Comparison of ENCODE assay signal across 13 cellular contexts in the genomic region with DNA sequence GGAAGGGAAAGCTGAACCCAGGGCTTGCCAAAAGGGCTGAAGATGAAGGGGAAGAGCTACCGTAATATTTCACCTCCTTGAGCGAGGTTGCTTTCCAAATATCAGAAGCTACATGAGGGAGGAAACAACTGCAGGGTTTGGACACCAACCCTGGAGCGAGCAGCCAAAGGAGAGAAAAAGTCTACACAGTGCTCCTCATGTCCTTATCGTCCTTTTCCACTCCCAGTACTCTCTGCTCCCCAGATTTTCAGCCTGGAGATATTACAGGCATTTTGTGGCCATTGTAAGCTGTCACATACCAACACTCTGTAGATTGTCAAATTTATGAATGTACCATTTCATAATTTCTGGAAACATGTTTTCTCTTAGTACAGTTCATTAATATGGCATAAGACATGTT.
DNase-seq lines count a peak whose midpoint lies in the region; ATAC-seq and TF ChIP-seq lines count a peak whose summit lies in the region.
"Had no signal": no experiment of that assay in that cellular context is flagged by ENCODE, and none has a peak within 500 bp of the region (broad histone marks: within the 10 kb centered on the region; RNA-seq: fewer than 3 reads in every experiment).

No MANE protein-coding gene starts in this region.

- peaks cover 0 to 11% of the 10 kb centered on the region in 2 donors for H3K4me1 ChIP-seq in right atrium auricular region
- no peaks in the 10 kb centered on the region for H3K4me1 ChIP-seq in mesenchymal stem cell (ENCODE audit: control insufficient read depth, insufficient read depth, low read depth, low read length)
- H3K4me1 ChIP-seq: BLaER1, Caco-2 had no signal

- H3K79me1 ChIP-seq in mesenchymal stem cell (replicated peaks; ENCODE audit: low read length, poor library complexity, severe bottlenecking): peaks cover 13% of the 10 kb centered on the region

- H3K14ac ChIP-seq in mesenchymal stem cell (ENCODE audit: low read length in 2 of 2): no peak overlapping the region

- peaks cover 17% of the 10 kb centered on the region for H3K36me3 Mint-ChIP-seq in WTC11
- peaks cover 5% of the 10 kb centered on the region for H3K36me3 Mint-ChIP-seq in activated naive CD4-positive, alpha-beta T cell treated with anti-CD3 and anti-CD28 coated beads for 36 hours (ENCODE audit: low read depth)

- H3K9me3 ChIP-seq in right atrium auricular region (no peaks in the 10 kb centered on the region), mesenchymal stem cell (ENCODE audit: control insufficient read depth, low read length) (no peaks in the 10 kb centered on the region)
- H3K9me3 ChIP-seq: Caco-2 had no signal

- no peak overlapping the region for H3K18ac ChIP-seq in mesenchymal stem cell (ENCODE audit: low read depth in 1 of 2, low read length in 2 of 2)

- no peak overlapping the region for H2AK5ac ChIP-seq in mesenchymal stem cell (ENCODE audit: low read length, severe bottlenecking)

- CTCF ChIA-PET in WTC11 (lab: Charles Lee): interaction anchor here (0.6 to 2.6 kb wide), 19 partner anchors 11 to 712 kb away, joined by 3 to 18 read pairs (median 3); no protein-coding TSS in a partner anchor
- CTCF ChIA-PET in activated naive CD4-positive, alpha-beta T cell treated with anti-CD3 and anti-CD28 coated beads for 36 hours (lab: Charles Lee): interaction anchor here (0.5 to 1.9 kb wide), 8 partner anchors 15 to 948 kb away, joined by 3 to 9 read pairs (median 4); no protein-coding TSS in a partner anchor

- no peak overlapping the region for H3K27ac Mint-ChIP-seq in WTC11
- H3K27ac Mint-ChIP-seq in activated naive CD4-positive, alpha-beta T cell treated with anti-CD3 and anti-CD28 coated beads for 36 hours: no peak overlapping the region
- H3K27ac Mint-ChIP-seq: CD4-positive, alpha-beta T cell; HFFc6 had no signal

- H3K4me1 Mint-ChIP-seq in WTC11: peaks cover 20% of the 10 kb centered on the region; the same call in 1 of the 2 replicates
- H3K4me1 Mint-ChIP-seq in activated naive CD4-positive, alpha-beta T cell treated with anti-CD3 and anti-CD28 coated beads for 36 hours (ENCODE audit: low read depth): peaks cover 2% of the 10 kb centered on the region

- no peaks in the 10 kb centered on the region for H3K27me3 Mint-ChIP-seq in WTC11 (ENCODE audit: low read depth)
- H3K27me3 Mint-ChIP-seq in activated naive CD4-positive, alpha-beta T cell treated with anti-CD3 and anti-CD28 coated beads for 36 hours (ENCODE audit: low read depth): no peaks in the 10 kb centered on the region
- H3K27me3 Mint-ChIP-seq: CD4-positive, alpha-beta T cell had no signal

- no peak overlapping the region for H3K4me2 ChIP-seq in mesenchymal stem cell (ENCODE audit: low read length, poor library complexity, severe bottlenecking)
- H3K4me2 ChIP-seq: BLaER1 had no signal

- H2BK120ac ChIP-seq in mesenchymal stem cell (ENCODE audit: low read depth, low read length): no peak overlapping the region

- peak overlapping the region; percentile 39 for H2BK5ac ChIP-seq in mesenchymal stem cell (ENCODE audit: low read depth, low read length, poor library complexity, severe bottlenecking)

- H3K23ac ChIP-seq in mesenchymal stem cell (ENCODE audit: low read length in 2 of 2): no peak overlapping the region

- 83% methylated on average over 3 of the region's 4 CpGs for WGBS in mesenchymal stem cell

- no peak overlapping the region for H3K27ac ChIP-seq in right atrium auricular region
- no peak overlapping the region for H3K27ac ChIP-seq in mesenchymal stem cell (ENCODE audit: low read length, poor library complexity, severe bottlenecking)
- H3K27ac ChIP-seq: BLaER1 had no signal

- no peak overlapping the region for H2AFZ ChIP-seq in mesenchymal stem cell (ENCODE audit: low read depth, low read length)

- no peak overlapping the region for H4K91ac ChIP-seq in mesenchymal stem cell (ENCODE audit: low read length)

- no peak overlapping the region for H3K4me3 Mint-ChIP-seq in WTC11
- no peak overlapping the region for H3K4me3 Mint-ChIP-seq in activated naive CD4-positive, alpha-beta T cell treated with anti-CD3 and anti-CD28 coated beads for 36 hours
- H3K4me3 Mint-ChIP-seq: CD4-positive, alpha-beta T cell; HFFc6 had no signal

- intact Hi-C loops in left ventricle myocardium superior (cut with micrococcal nuclease): no loop called here
- intact Hi-C loops in activated naive CD4-positive, alpha-beta T cell treated with anti-CD3 and anti-CD28 coated beads for 36 hours (cut with micrococcal nuclease): loop anchor here (1.0 to 5.0 kb wide), 4 partner anchors 117 to 661 kb away; partner anchors contain the start of gene GPHN

- H3K27me3 ChIP-seq in right atrium auricular region (no peaks in the 10 kb centered on the region), mesenchymal stem cell (ENCODE audit: control insufficient read depth in 1 of 2, insufficient read depth in 1 of 2, low read length in 2 of 2) (no peaks in the 10 kb centered on the region)
- H3K27me3 ChIP-seq: BLaER1 had no signal

- H3K4ac ChIP-seq in mesenchymal stem cell (ENCODE audit: low read depth in 1 of 2, low read length in 2 of 2): no peak overlapping the region

- DNase-seq in left ventricle myocardium superior: no peak
- no peak for DNase-seq in right atrium auricular region (ENCODE audit: low spot score)
- DNase-seq in WTC11 (ENCODE audit: low spot score): no peak
- no peak for DNase-seq in mesenchymal stem cell
- DNase-seq in activated naive CD4-positive, alpha-beta T cell treated with anti-CD3 and anti-CD28 coated beads for 36 hours: no peak
- DNase-seq in foreskin melanocyte: no peak
- DNase-seq: DMS79 treated with DMSO at 0.1 percent for 48 hours had no signal

- H3K4me3 ChIP-seq in right atrium auricular region (no peak overlapping the region), mesenchymal stem cell (ENCODE audit: insufficient read depth in 1 of 2, low read depth in 1 of 2, low read length in 2 of 2) (no peak overlapping the region)
- H3K4me3 ChIP-seq: BLaER1 had no signal

- peak; percentile 49 for ATAC-seq in left ventricle myocardium superior
- ATAC-seq in WTC11: peak; percentile 29; the same call in 1 of the 2 replicates
- no peak for ATAC-seq in HG03378 (IDR thresholded peaks at IDR 0.05; ENCODE audit: unreplicated experiment)
- ATAC-seq in HG03095 (IDR thresholded peaks at IDR 0.05; ENCODE audit: unreplicated experiment): no peak

- no peak overlapping the region for H2BK15ac ChIP-seq in mesenchymal stem cell (ENCODE audit: low read depth, poor library complexity, severe bottlenecking)

- H3K9me3 Mint-ChIP-seq in WTC11: peaks cover 23% of the 10 kb centered on the region
- peaks cover under 1% of the 10 kb centered on the region for H3K9me3 Mint-ChIP-seq in activated naive CD4-positive, alpha-beta T cell treated with anti-CD3 and anti-CD28 coated beads for 36 hours

- no peak overlapping the region for H4K8ac ChIP-seq in mesenchymal stem cell (ENCODE audit: low read length)

- TF ChIP-seq CTCF in right atrium auricular region (IDR thresholded peaks at IDR 0.05): no peak
- TF ChIP-seq CTCF in WTC11 (IDR thresholded peaks at IDR 0.05): no peak

- H2BK12ac ChIP-seq in mesenchymal stem cell (ENCODE audit: low read length in 2 of 2): no peak overlapping the region

- no peak overlapping the region for H3K9ac ChIP-seq in mesenchymal stem cell (ENCODE audit: low read length)
- H3K9ac ChIP-seq: BLaER1 had no signal

- H3K36me3 ChIP-seq in right atrium auricular region (no peaks in the 10 kb centered on the region), mesenchymal stem cell (ENCODE audit: control insufficient read depth in 1 of 2, insufficient read depth in 2 of 2, low read depth in 1 of 2, low read length in 2 of 2) (no peaks in the 10 kb centered on the region)
- H3K36me3 ChIP-seq: BLaER1 had no signal

- POLR2A ChIA-PET in WTC11 (lab: Charles Lee): no interaction called here

TF ChIP-seq in WTC11, 78 proteins besides CTCF, POLR2A, EP300 and RAD21 (continues in another document):
- TF ChIP-seq CBFB (CRISPR knock-in tag; IDR thresholded peaks at IDR 0.05; ENCODE audit: low read depth) (no peak), ARID4B (CRISPR knock-in tag; IDR thresholded peaks at IDR 0.05; ENCODE audit: borderline replicate concordance) (no peak), GRHL2 (CRISPR knock-in tag; IDR thresholded peaks at IDR 0.05; ENCODE audit: insufficient replicate concordance, severe bottlenecking) (no peak), HMGA2 (CRISPR knock-in tag; IDR thresholded peaks at IDR 0.05) (no peak), NFYB (CRISPR knock-in tag; conservative IDR thresholded peaks at IDR 0.05; ENCODE audit: low read depth) (no peak), NR3C1 (CRISPR knock-in tag; conservative IDR thresholded peaks at IDR 0.05; ENCODE audit: low read depth) (no peak), ZNF423 (CRISPR knock-in tag; IDR thresholded peaks at IDR 0.05) (no peak)

Comparison
In these comparisons a context has a peak if more than half of its experiments do, and no peak if none do; other contexts are left out.
1. ATAC-seq: peak in left ventricle myocardium superior (single experiment) and WTC11 (single experiment); none in HG03378 (single experiment) and HG03095 (single experiment).